9 cellular contexts compared by ENCODE assay signal in genomic region chrX:37509349-37509748, GRCh38.
DNase-seq lines count a peak whose midpoint lies in the region; ATAC-seq, FAIRE-seq and TF ChIP-seq lines count a peak whose summit lies in the region.
"Had no signal": no experiment of that assay in that cellular context is flagged by ENCODE, and none has a peak within 500 bp of the region (broad histone marks: within the 10 kb centered on the region; RNA-seq: fewer than 3 reads in every experiment).

No MANE protein-coding gene starts in this region.

- H3K27me3 ChIP-seq in SU-DHL-6 (ENCODE audit: low read length), result no peaks in the 10 kb centered on the region

- no peak overlapping the region for H3K4me3 ChIP-seq in SU-DHL-6 (ENCODE audit: insufficient read depth, low read length, poor library complexity, severe bottlenecking)
- H3K4me3 ChIP-seq in lower leg skin (ENCODE audit: low read depth, poor library complexity, severe bottlenecking), result no peak overlapping the region

- H3K4me3 Mint-ChIP-seq in activated CD8-positive, alpha-beta memory T cell treated with anti-CD3 and anti-CD28 coated beads, Interleukin-2, amount 10 ng/mL, durations not matched to agents 7 days and 5 days, result no peak overlapping the region
- H3K4me3 Mint-ChIP-seq: dendritic cell treated with granulocyte-macrophage colony-stimulating factor and Interleukin-4, amounts not matched to agents 40 ng/mL and 50 ng/mL, for 4 days had no signal

- no peaks in the 10 kb centered on the region for H3K79me2 ChIP-seq in SU-DHL-6 (ENCODE audit: insufficient read depth, low read length)

- intact Hi-C loops in lower leg skin (cut with DNase I; ENCODE audit: low total_unique reads), result no loop called here

- H3K27me3 Mint-ChIP-seq in activated CD8-positive, alpha-beta memory T cell treated with anti-CD3 and anti-CD28 coated beads, Interleukin-2, amount 10 ng/mL, durations not matched to agents 7 days and 5 days, result peaks cover 3% of the 10 kb centered on the region

- ATAC-seq in left lobe of liver, result peak; percentile 61
- ATAC-seq in activated CD8-positive, alpha-beta memory T cell treated with anti-CD3 and anti-CD28 coated beads, Interleukin-2, amount 10 ng/mL, durations not matched to agents 7 days and 5 days, result no peak

- H3K27ac ChIP-seq in SU-DHL-6 (ENCODE audit: low read depth, low read length), result no peak overlapping the region

- 21 to 58% methylated on average over 4 of the region's 4 CpGs for WGBS in lower leg skin, 2 donors

- no peaks in the 10 kb centered on the region for H3F3A ChIP-seq in SU-DHL-6 (ENCODE audit: insufficient read depth)

- H2AFZ ChIP-seq in SU-DHL-6 (ENCODE audit: low read depth, low read length, severe bottlenecking), result no peak overlapping the region

- H3K4me1 Mint-ChIP-seq in activated CD8-positive, alpha-beta memory T cell treated with anti-CD3 and anti-CD28 coated beads, Interleukin-2, amount 10 ng/mL, durations not matched to agents 7 days and 5 days, result no peaks in the 10 kb centered on the region

- no peaks in the 10 kb centered on the region for H3K36me3 Mint-ChIP-seq in activated CD8-positive, alpha-beta memory T cell treated with anti-CD3 and anti-CD28 coated beads, Interleukin-2, amount 10 ng/mL, durations not matched to agents 7 days and 5 days

- H3K9me3 ChIP-seq in SU-DHL-6 (ENCODE audit: insufficient read depth, low read length), result no peaks in the 10 kb centered on the region

- no peaks in the 10 kb centered on the region for H4K20me1 ChIP-seq in SU-DHL-6 (ENCODE audit: low read depth, low read length)

- H3K4me2 ChIP-seq in SU-DHL-6 (ENCODE audit: low read depth, low read length, poor library complexity, severe bottlenecking), result no peak overlapping the region

- peak; percentile 51 for FAIRE-seq in D721Med (lab: Jason Lieb, UNC)

- DNase-seq in D721Med (ENCODE audit: insufficient read length, low spot score), result no peak
- peak; percentile 6 for DNase-seq in HEK293T (ENCODE audit: extremely low spot score)
- DNase-seq in left lobe of liver (ENCODE audit: low spot score), result no peak
- DNase-seq in activated CD8-positive, alpha-beta memory T cell treated with anti-CD3 and anti-CD28 coated beads, Interleukin-2, amount 10 ng/mL, durations not matched to agents 7 days and 5 days, result no peak
- no peak for DNase-seq in AG20443 (ENCODE audit: low spot score)
- DNase-seq in activated gamma-delta T cell treated with Interleukin-2 at 50 U/mL for 16 hours, result no peak
- no peak for DNase-seq in lower leg skin (ENCODE audit: low spot score in 2 of 2)

- POLR2A ChIA-PET in HEK293T (lab: Yijun Ruan, JAX), result no interaction called here

- CTCF ChIA-PET in HEK293T (lab: Yijun Ruan, JAX), result interaction anchor here (0.6 to 0.7 kb wide), 4 partner anchors 415 to 1635 kb away, joined by 3 to 5 read pairs (median 4); no protein-coding TSS in a partner anchor
- CTCF ChIA-PET in activated CD8-positive, alpha-beta memory T cell treated with anti-CD3 and anti-CD28 coated beads, Interleukin-2, amount 10 ng/mL, durations not matched to agents 7 days and 5 days (lab: Charles Lee), result interaction anchor here (1.2 kb wide), 1 partner anchor 658 kb away, joined by 7 read pairs; no protein-coding TSS in a partner anchor

- TF ChIP-seq CTCF in D721Med (IDR thresholded peaks at IDR 0.05; ENCODE audit: insufficient read depth, missing control alignments) (no peak), SU-DHL-6 (IDR thresholded peaks at IDR 0.05; ENCODE audit: insufficient read depth, low read length, poor library complexity, severe bottlenecking) (peak; percentile 21), lower leg skin (IDR thresholded peaks at IDR 0.05) (no peak)

- H3K9me3 Mint-ChIP-seq in activated CD8-positive, alpha-beta memory T cell treated with anti-CD3 and anti-CD28 coated beads, Interleukin-2, amount 10 ng/mL, durations not matched to agents 7 days and 5 days (ENCODE audit: low read depth), result no peaks in the 10 kb centered on the region
- H3K9me3 Mint-ChIP-seq: dendritic cell treated with granulocyte-macrophage colony-stimulating factor and Interleukin-4, amounts not matched to agents 40 ng/mL and 50 ng/mL, for 4 days had no signal

- no peaks in the 10 kb centered on the region for H3K36me3 ChIP-seq in SU-DHL-6 (ENCODE audit: low read length)

- H3K9me2 ChIP-seq in SU-DHL-6 (replicated peaks; ENCODE audit: insufficient read depth, low read length), result no peaks in the 10 kb centered on the region

- no peak overlapping the region for H3K9ac ChIP-seq in SU-DHL-6 (ENCODE audit: low read length)

- TF ChIP-seq POLR2A in lower leg skin (IDR thresholded peaks at IDR 0.05), result no peak

- H3K27ac Mint-ChIP-seq in activated CD8-positive, alpha-beta memory T cell treated with anti-CD3 and anti-CD28 coated beads, Interleukin-2, amount 10 ng/mL, durations not matched to agents 7 days and 5 days, result no peak overlapping the region
- H3K27ac Mint-ChIP-seq: dendritic cell treated with granulocyte-macrophage colony-stimulating factor and Interleukin-4, amounts not matched to agents 40 ng/mL and 50 ng/mL, for 4 days had no signal

TF ChIP-seq in HEK293T, 16 proteins besides CTCF, POLR2A, EP300 and RAD21:
- TF ChIP-seq NFRKB (IDR thresholded peaks at IDR 0.05) (no peak), SP1 (IDR thresholded peaks at IDR 0.05) (no peak), ARNT (IDR thresholded peaks at IDR 0.05) (no peak), FOXA1 (IDR thresholded peaks at IDR 0.05) (no peak), BHLHE40 (IDR thresholded peaks at IDR 0.05; ENCODE audit: borderline replicate concordance) (no peak), ELF4 (IDR thresholded peaks at IDR 0.05) (no peak), FOXM1 (IDR thresholded peaks at IDR 0.05; ENCODE audit: borderline replicate concordance) (no peak), PKNOX1 (IDR thresholded peaks at IDR 0.05) (no peak), SUZ12 (IDR thresholded peaks at IDR 0.05) (no peak), ZNF384 (IDR thresholded peaks at IDR 0.05) (no peak), CTBP1 (IDR thresholded peaks at IDR 0.05; ENCODE audit: borderline replicate concordance) (no peak), L3MBTL2 (conservative IDR thresholded peaks at IDR 0.05) (no peak), LEF1 (IDR thresholded peaks at IDR 0.05; ENCODE audit: borderline replicate concordance) (no peak), HDGF (IDR thresholded peaks at IDR 0.05; ENCODE audit: borderline replicate concordance) (no peak)
TF ChIP-seq in HEK293T: peak in this region for 0.
